In genomic region chr9:34375901-34376595, GRCh38 we compare ENCODE assay signal across 8 cellular contexts. TPM values are rescaled to one million over a fixed set of nuclear protein-coding genes. Genes with fewer than 3 reads are reported as not detected.
A peak's percentile ranks its signal among the peaks of the same experiment; 100 is the strongest.
DNase-seq lines count a peak whose midpoint lies in the region; ATAC-seq and TF ChIP-seq lines count a peak whose summit lies in the region.

No MANE protein-coding gene starts in this region.

- peak overlapping the region; percentile 68 for H3K27ac Mint-ChIP-seq in MCF 10A (ENCODE audit: low read depth, unreplicated experiment)

- intact Hi-C loops in MCF 10A (cut with micrococcal nuclease) = loop anchor here (5.0 kb wide), 2 partner anchors 364 to 564 kb away; no protein-coding TSS in a partner anchor

- H3K36me3 ChIP-seq in GM06990 (ENCODE audit: control insufficient read depth, insufficient read depth, low read length) = no peaks in the 10 kb centered on the region

- peak; percentile 48 for DNase-seq in GM06990 (ENCODE audit: extremely low read depth, insufficient read length)
- peak; percentile 45 for DNase-seq in HPDE6-E6E7 (ENCODE audit: extremely low spot score)
- peak; percentile 81 for DNase-seq in SW480 (ENCODE audit: low spot score)
- peak; percentile 61 for DNase-seq in MCF 10A (ENCODE audit: unreplicated experiment)
- peak; percentile 34 for DNase-seq in inferior parietal cortex (ENCODE audit: extremely low spot score)
- no peak for DNase-seq in GF-D8 (lab: John Stamatoyannopoulos, UW)

- H3K27me3 Mint-ChIP-seq in MCF 10A (ENCODE audit: insufficient read depth, unreplicated experiment) = no peaks in the 10 kb centered on the region

- no peak for ATAC-seq in HG02970 (IDR thresholded peaks at IDR 0.05; ENCODE audit: low FRiP score, unreplicated experiment)

- H3K27ac ChIP-seq in skin epidermis = peak overlapping the region in 17 of 21 experiments; percentile 4 to 78 (median 57)

- H3K4me3 Mint-ChIP-seq in MCF 10A (ENCODE audit: unreplicated experiment) = peak overlapping the region; percentile 72

- TSS peak; percentile 57 for BruUV-seq in MCF 10A (replicated peaks; lab: Mats Ljungman, UMichigan)

- H3K36me3 Mint-ChIP-seq in MCF 10A (ENCODE audit: insufficient read depth, unreplicated experiment) = no peaks in the 10 kb centered on the region

- H3K4me3 ChIP-seq in GM06990 (replicated peaks; ENCODE audit: low read depth, low read length) (peak overlapping the region; percentile 74), skin epidermis (peak overlapping the region; percentile 50 to 79 (median 52))

- no peaks in the 10 kb centered on the region; the same call in 1 of the 2 replicates for H3K27me3 ChIP-seq in GM06990 (replicated peaks; ENCODE audit: control insufficient read depth, insufficient read depth, low read length)

- CTCF ChIA-PET in MCF 10A (lab: Yijun Ruan, JAX) = interaction anchor here (0.6 to 9.3 kb wide), 13 partner anchors 9 to 338 kb away, joined by 3 to 198 read pairs (median 3); no protein-coding TSS in a partner anchor

- POLR2A ChIA-PET in MCF 10A (lab: Yijun Ruan, JAX) = interaction anchor here (0.5 to 5.6 kb wide), 7 partner anchors 15 to 235 kb away, joined by 3 to 77 read pairs (median 3); partner anchors contain the start of gene NUDT2

- H3K9me3 Mint-ChIP-seq in MCF 10A (ENCODE audit: unreplicated experiment) = no peaks in the 10 kb centered on the region

- H3K4me1 Mint-ChIP-seq in MCF 10A (ENCODE audit: insufficient read depth, unreplicated experiment) = peaks cover 35% of the 10 kb centered on the region

- TF ChIP-seq CTCF in GM06990 (IDR thresholded peaks at IDR 0.05; ENCODE audit: insufficient read depth, low read length, poor library complexity, severe bottlenecking) (peak; percentile 45), MCF 10A (IDR thresholded peaks at IDR 0.05; ENCODE audit: unreplicated experiment) (no peak)

RNA-seq across cellular contexts. Expression of gene MYORG, which starts 0.7 kb away (rescaled TPM):
- total RNA-seq in MCF 10A (2022) = 2.4 and 2.9 TPM in 2 replicates

RNA-seq across cellular contexts. Expression of gene NUDT2, which starts 46.7 kb away (rescaled TPM):
- 30.6 and 35.0 TPM in 2 replicates for total RNA-seq in MCF 10A (2022)

RNA-seq across cellular contexts. Expression of gene KIF24, which starts 47.0 kb away (rescaled TPM):
- 3.3 and 3.5 TPM in 2 replicates for total RNA-seq in MCF 10A (2022)
